17 cellular contexts compared by ENCODE assay signal in the genomic region with DNA sequence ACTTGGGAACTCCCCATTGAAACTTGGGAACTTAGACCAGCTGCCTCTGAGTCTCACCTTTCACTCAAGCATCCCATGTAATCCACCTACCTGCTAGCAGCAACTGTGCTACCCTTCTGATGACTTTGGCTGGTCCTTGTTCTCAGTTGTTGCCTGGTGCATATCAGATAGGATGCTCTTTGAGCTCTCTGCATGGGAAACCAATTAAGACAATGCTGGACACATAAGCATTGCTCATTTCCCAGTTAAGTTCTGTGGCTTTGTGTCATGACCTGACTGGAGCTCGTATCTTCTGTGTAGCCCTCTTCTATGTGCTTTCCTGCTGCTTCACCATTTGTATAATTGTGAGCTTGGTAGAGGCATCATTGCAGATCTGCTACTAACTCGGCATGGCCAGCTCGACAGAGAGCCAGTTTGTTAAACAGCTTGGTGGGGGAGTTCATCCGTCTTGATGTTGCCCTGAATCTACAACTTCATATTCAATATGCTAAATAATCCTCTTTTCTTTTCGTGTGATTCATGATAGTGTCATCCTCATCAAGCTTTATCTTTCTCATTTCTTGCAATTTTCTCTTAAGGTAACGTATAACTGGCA.
DNase-seq lines count a peak whose midpoint lies in the region; ATAC-seq and TF ChIP-seq lines count a peak whose summit lies in the region.
"Had no signal": no experiment of that assay in that cellular context is flagged by ENCODE, and none has a peak within 500 bp of the region (broad histone marks: within the 10 kb centered on the region; RNA-seq: fewer than 3 reads in every experiment).

No MANE protein-coding gene starts in this region.

- no peak for ATAC-seq in GM21526 (IDR thresholded peaks at IDR 0.05; ENCODE audit: low FRiP score, unreplicated experiment)
- ATAC-seq: left lobe of liver had no signal

- CTCF ChIA-PET in BJ (lab: Yijun Ruan, JAX) = no interaction called here

- no peaks in the 10 kb centered on the region for H3K9me3 ChIP-seq in mesenchymal stem cell (ENCODE audit: control insufficient read depth, low read length)
- H3K9me3 ChIP-seq: MG63 had no signal

- no peak overlapping the region for H2BK15ac ChIP-seq in mesenchymal stem cell (ENCODE audit: low read depth, poor library complexity, severe bottlenecking)

- WGBS in mesenchymal stem cell = 45% methylated on average over 5 of the region's 6 CpGs

- no peak overlapping the region for H4K8ac ChIP-seq in mesenchymal stem cell (ENCODE audit: low read length)

- no peak overlapping the region for H3K4ac ChIP-seq in mesenchymal stem cell (ENCODE audit: low read depth in 1 of 2, low read length in 2 of 2)

- TF ChIP-seq CTCF in BJ (IDR thresholded peaks at IDR 0.05; ENCODE audit: insufficient read depth, low read depth, low read length) (no peak), brain microvascular endothelial cell (IDR thresholded peaks at IDR 0.05; ENCODE audit: low read depth, low read length, missing control alignments) (no peak)

- H3K27me3 ChIP-seq in BJ (ENCODE audit: control insufficient read depth, insufficient read depth, low read length) (no peaks in the 10 kb centered on the region), brain microvascular endothelial cell (replicated peaks) (no peaks in the 10 kb centered on the region), mesenchymal stem cell (ENCODE audit: control insufficient read depth in 1 of 2, insufficient read depth in 1 of 2, low read length in 2 of 2) (no peaks in the 10 kb centered on the region)
- H3K27me3 ChIP-seq: MG63 had no signal

- H3K27ac ChIP-seq in brain microvascular endothelial cell (peak overlapping the region; percentile 90), mesenchymal stem cell (ENCODE audit: low read length, poor library complexity, severe bottlenecking) (no peak overlapping the region)
- H3K27ac ChIP-seq: parathyroid adenoma had no signal

- no peak overlapping the region for H2BK5ac ChIP-seq in mesenchymal stem cell (ENCODE audit: low read depth, low read length, poor library complexity, severe bottlenecking)

- POLR2A ChIA-PET in BJ (lab: Charles Lee) = interaction anchor here (0.5 kb wide), 1 partner anchor 457 kb away, joined by 4 read pairs; no protein-coding TSS in a partner anchor

- DNase-seq in BJ (ENCODE audit: low read depth) = peak; percentile 54
- DNase-seq in HT1080 (ENCODE audit: low read depth) = peak; percentile 93
- peak; percentile 79 for DNase-seq in brain microvascular endothelial cell
- peak; percentile 91 for DNase-seq in mesenchymal stem cell
- no peak for DNase-seq in G401 (ENCODE audit: low spot score)
- no peak for DNase-seq in NAMALWA (ENCODE audit: low spot score)
- no peak for DNase-seq in medulla oblongata (ENCODE audit: extremely low spot score)
- DNase-seq: activated CD8-positive, alpha-beta memory T cell treated with anti-CD3 and anti-CD28 coated beads for 24 hours; hippocampal formation; NCI-H2029; NCI-H774; RPMI8226; T-helper 1 cell had no signal

- no peak overlapping the region for H3K4me3 ChIP-seq in BJ (ENCODE audit: low read depth, low read length)
- H3K4me3 ChIP-seq in brain microvascular endothelial cell (ENCODE audit: low read depth, low read length) = no peak overlapping the region
- no peak overlapping the region for H3K4me3 ChIP-seq in mesenchymal stem cell (ENCODE audit: insufficient read depth in 1 of 2, low read depth in 1 of 2, low read length in 2 of 2)
- H3K4me3 ChIP-seq: MG63 had no signal

- H3K9ac ChIP-seq in mesenchymal stem cell (ENCODE audit: low read length) = no peak overlapping the region
- H3K9ac ChIP-seq: parathyroid adenoma had no signal

- H3K18ac ChIP-seq in mesenchymal stem cell (ENCODE audit: low read depth in 1 of 2, low read length in 2 of 2) = peak overlapping the region in 1 of 2 experiments; percentile 46

- H2BK12ac ChIP-seq in mesenchymal stem cell (ENCODE audit: low read length in 2 of 2) = peak overlapping the region in 1 of 2 experiments; percentile 32

- in situ Hi-C loops in brain microvascular endothelial cell (cut with HindIII; ENCODE audit: low pct_ligation_motif_present, low sequenced_read_pairs) (no loop called here), G401 (cut with HindIII; ENCODE audit: low sequenced_read_pairs) (no loop called here)

- no peaks in the 10 kb centered on the region for H3K36me3 ChIP-seq in BJ (ENCODE audit: control insufficient read depth, insufficient read depth, low read length)
- no peaks in the 10 kb centered on the region for H3K36me3 ChIP-seq in brain microvascular endothelial cell (replicated peaks)
- H3K36me3 ChIP-seq in mesenchymal stem cell (ENCODE audit: control insufficient read depth in 1 of 2, insufficient read depth in 2 of 2, low read depth in 1 of 2, low read length in 2 of 2) = no peaks in the 10 kb centered on the region
- H3K36me3 ChIP-seq: MG63 had no signal

- H3K23ac ChIP-seq in mesenchymal stem cell (ENCODE audit: low read length in 2 of 2) = no peak overlapping the region

- H4K91ac ChIP-seq in mesenchymal stem cell (ENCODE audit: low read length) = no peak overlapping the region

- H3K4me1 ChIP-seq in mesenchymal stem cell (ENCODE audit: control insufficient read depth, insufficient read depth, low read depth, low read length) = peaks cover 4% of the 10 kb centered on the region
- H3K4me1 ChIP-seq: parathyroid adenoma had no signal

- no peaks in the 10 kb centered on the region for H3K79me1 ChIP-seq in mesenchymal stem cell (replicated peaks; ENCODE audit: low read length, poor library complexity, severe bottlenecking)

- no peak overlapping the region for H3K4me2 ChIP-seq in mesenchymal stem cell (ENCODE audit: low read length, poor library complexity, severe bottlenecking)

- H2AK5ac ChIP-seq in mesenchymal stem cell (ENCODE audit: low read length, severe bottlenecking) = no peak overlapping the region

- no peak overlapping the region for H2BK120ac ChIP-seq in mesenchymal stem cell (ENCODE audit: low read depth, low read length)

- H3K14ac ChIP-seq in mesenchymal stem cell (ENCODE audit: low read length in 2 of 2) = no peak overlapping the region

- H2AFZ ChIP-seq in mesenchymal stem cell (ENCODE audit: low read depth, low read length) = no peak overlapping the region
- H2AFZ ChIP-seq: parathyroid adenoma had no signal

Comparison
In these comparisons a context has a peak if more than half of its experiments do, and no peak if none do; other contexts are left out.
1. DNase-seq: peak in BJ (single experiment), HT1080 (single experiment), brain microvascular endothelial cell (single experiment) and mesenchymal stem cell (single experiment); none in G401 (single experiment), NAMALWA (single experiment) and medulla oblongata (single experiment).